In genomic region chr3:134199240-134199639, GRCh38 we compare ENCODE assay signal across 14 cellular contexts. TPM values are rescaled to one million over a fixed set of nuclear protein-coding genes. Genes with fewer than 3 reads are reported as not detected.
DNase-seq lines count a peak whose midpoint lies in the region; ATAC-seq and TF ChIP-seq lines count a peak whose summit lies in the region.
"Had no signal": no experiment of that assay in that cellular context is flagged by ENCODE, and none has a peak within 500 bp of the region (broad histone marks: within the 10 kb centered on the region; RNA-seq: fewer than 3 reads in every experiment).

No MANE protein-coding gene starts in this region.

- H3K4me2 ChIP-seq in GM23338 (no peak overlapping the region), mammary epithelial cell (ENCODE audit: insufficient read depth, low read depth, low read length) (peak overlapping the region; percentile 57), OCI-LY7 (ENCODE audit: low read length) (no peak overlapping the region)

- H3K9me3 ChIP-seq in mammary epithelial cell (replicated peaks; ENCODE audit: insufficient read depth, low read length) = peaks cover 4% of the 10 kb centered on the region
- H3K9me3 ChIP-seq in OCI-LY7 (ENCODE audit: low read length) = no peaks in the 10 kb centered on the region
- no peaks in the 10 kb centered on the region for H3K9me3 ChIP-seq in gastroesophageal sphincter

- H3K9me3 Mint-ChIP-seq in GM23338 = peaks cover 3% of the 10 kb centered on the region; the same call in 2 of the 3 replicates
- H3K9me3 Mint-ChIP-seq: CD8-positive, alpha-beta T cell had no signal

- H3K36me3 ChIP-seq in GM23338 (ENCODE audit: insufficient read depth) (peaks cover 18% of the 10 kb centered on the region; the same call in 1 of the 2 replicates), mammary epithelial cell (ENCODE audit: insufficient read depth, low read length) (peaks cover 10% of the 10 kb centered on the region), OCI-LY7 (ENCODE audit: insufficient read depth, low read length) (peaks cover 12% of the 10 kb centered on the region; the same call in 1 of the 2 replicates), gastroesophageal sphincter (peaks cover 5 to 72% of the 10 kb centered on the region in 2 donors)

- no peak for TF ChIP-seq EP300 in gastroesophageal sphincter (IDR thresholded peaks at IDR 0.05)

- BruUV-seq in mammary epithelial cell (replicated peaks; lab: Mats Ljungman, UMichigan) (no TSS peak), OCI-LY7 (replicated peaks; lab: Mats Ljungman, UMichigan) (no TSS peak)

- H3K79me2 ChIP-seq in GM23338 (replicated peaks; ENCODE audit: insufficient read depth) = peaks cover 5% of the 10 kb centered on the region; the same call in 1 of the 2 replicates
- H3K79me2 ChIP-seq in mammary epithelial cell (ENCODE audit: insufficient read depth, low read length) = peaks cover 70% of the 10 kb centered on the region
- no peaks in the 10 kb centered on the region for H3K79me2 ChIP-seq in OCI-LY7 (ENCODE audit: insufficient read depth, low read depth, low read length)

- no peaks in the 10 kb centered on the region for H3K9me2 ChIP-seq in GM23338 (ENCODE audit: insufficient read depth)
- no peaks in the 10 kb centered on the region for H3K9me2 ChIP-seq in OCI-LY7 (ENCODE audit: insufficient read depth, low read length)

- POLR2A ChIA-PET in OCI-LY7 (lab: Charles Lee) = no interaction called here

- H2AFZ ChIP-seq in GM23338 = no peak overlapping the region
- no peak overlapping the region for H2AFZ ChIP-seq in mammary epithelial cell (ENCODE audit: low read depth, low read length)
- no peak overlapping the region for H2AFZ ChIP-seq in OCI-LY7 (ENCODE audit: low read length)

- no peaks in the 10 kb centered on the region for H3K4me1 Mint-ChIP-seq in GM23338
- H3K4me1 Mint-ChIP-seq: CD14-positive monocyte had no signal

- H3K27ac ChIP-seq in GM23338 (ENCODE audit: low read depth) (0 out of 2 replicates have a peak overlapping the region, but pooled peaks have one; percentile 40), mammary epithelial cell (ENCODE audit: insufficient read depth, low read depth, low read length) (no peak overlapping the region), OCI-LY7 (ENCODE audit: low read depth, low read length, poor library complexity, severe bottlenecking) (no peak overlapping the region), gastroesophageal sphincter (no peak overlapping the region)
- H3K27ac ChIP-seq: 22Rv1 had no signal

- in situ Hi-C loops in mammary epithelial cell (cut with MboI; ENCODE audit: low sequenced_read_pairs in 2 of 2) = no loop called here

- peaks cover 56% of the 10 kb centered on the region for H3K36me3 Mint-ChIP-seq in GM23338 (ENCODE audit: low read depth)

- no peak for TF ChIP-seq POLR2A in gastroesophageal sphincter (IDR thresholded peaks at IDR 0.05)

- intact Hi-C loops in mammary epithelial cell (cut with micrococcal nuclease) = loop anchor here (5.0 kb wide), 1 partner anchor 173 kb away; the partner anchor contains the start of gene AMOTL2
- intact Hi-C loops in OCI-LY7 (cut with micrococcal nuclease; ENCODE audit: unreplicated experiment) = no loop called here

- peak; percentile 24 for DNase-seq in NCI-H82 (lab: John Stamatoyannopoulos, UW)
- DNase-seq in NCI-H82 treated with DMSO at 0.1 percent for 48 hours (lab: John Stamatoyannopoulos, UW; ENCODE audit: unreplicated experiment) = no peak
- no peak for DNase-seq in GM23338 (ENCODE audit: low spot score)
- DNase-seq in mammary epithelial cell = no peak
- peak; percentile 56 for DNase-seq in renal cortical epithelial cell (ENCODE audit: low read depth)
- DNase-seq in OCI-LY7 (ENCODE audit: low spot score) = no peak
- DNase-seq: CD8-positive, alpha-beta T cell; COR-L47; DND-41; GDM1 had no signal

- no peak overlapping the region for H3K27ac Mint-ChIP-seq in GM23338
- H3K27ac Mint-ChIP-seq: CD14-positive monocyte; CD8-positive, alpha-beta T cell had no signal

- CTCF ChIA-PET in mammary epithelial cell (lab: Charles Lee; ENCODE audit: low non-redundant PET) (interaction anchor here (0.7 kb wide), 1 partner anchor 14 kb away, joined by 3 read pairs; no protein-coding TSS in a partner anchor), OCI-LY7 (lab: Charles Lee; ENCODE audit: unreplicated experiment) (interaction anchor here (0.6 kb wide), 1 partner anchor 361 kb away, joined by 3 read pairs; no protein-coding TSS in a partner anchor)

- H3K27me3 Mint-ChIP-seq in GM23338 (ENCODE audit: insufficient read depth, low read depth, poor library complexity) = no peaks in the 10 kb centered on the region

- no peak for ATAC-seq in GM23338
- ATAC-seq in gastroesophageal sphincter = no peak
- ATAC-seq: CD8-positive, alpha-beta T cell; HCT116 had no signal

- no peaks in the 10 kb centered on the region for H3K27me3 ChIP-seq in GM23338 (ENCODE audit: insufficient read depth)
- H3K27me3 ChIP-seq in mammary epithelial cell (ENCODE audit: insufficient read depth, low read length) = no peaks in the 10 kb centered on the region
- H3K27me3 ChIP-seq in gastroesophageal sphincter = no peaks in the 10 kb centered on the region

- H3K4me3 Mint-ChIP-seq in GM23338 = no peak overlapping the region
- H3K4me3 Mint-ChIP-seq: CD14-positive monocyte; CD8-positive, alpha-beta T cell had no signal

- no peaks in the 10 kb centered on the region for H3F3A ChIP-seq in GM23338 (replicated peaks; ENCODE audit: low read depth)

- H3K4me3 ChIP-seq in GM23338 (no peak overlapping the region), mammary epithelial cell (replicated peaks in 1 of 3; ENCODE audit: insufficient read depth in 1 of 3, low read depth in 2 of 3, low read length in 3 of 3) (no peak overlapping the region), OCI-LY7 (ENCODE audit: low read depth, low read length, poor library complexity, severe bottlenecking) (no peak overlapping the region), gastroesophageal sphincter (no peak overlapping the region)

- no peak overlapping the region for H3K9ac ChIP-seq in mammary epithelial cell (ENCODE audit: insufficient read depth, low read length)

- TF ChIP-seq CTCF in GM23338 (conservative IDR thresholded peaks at IDR 0.05; ENCODE audit: low read depth in 2 of 2) (no peak), mammary epithelial cell (conservative IDR thresholded peaks at IDR 0.05 in 1 of 2, IDR thresholded peaks at IDR 0.05 in 1 of 2; ENCODE audit: extremely low read depth in 1 of 2, insufficient read depth in 1 of 2, low read depth in 1 of 2, low read length in 2 of 2) (no peak), OCI-LY7 (conservative IDR thresholded peaks at IDR 0.05; ENCODE audit: low read length) (no peak), gastroesophageal sphincter (IDR thresholded peaks at IDR 0.05) (no peak)

- H3K4me1 ChIP-seq in GM23338 (ENCODE audit: insufficient read depth) (no peaks in the 10 kb centered on the region), mammary epithelial cell (ENCODE audit: insufficient read depth, low read length) (peaks cover 55% of the 10 kb centered on the region), OCI-LY7 (ENCODE audit: insufficient read depth, low read length, poor library complexity, severe bottlenecking) (no peaks in the 10 kb centered on the region), gastroesophageal sphincter (no peaks in the 10 kb centered on the region)

- whole genome bisulfite sequencing in mammary epithelial cell (ENCODE audit: low coverage, missing lambda C conversion rate) = 79% methylated on average over 3 of the region's 3 CpGs
- 73 to 85% methylated on average over 3 of the region's 3 CpGs for WGBS in gastroesophageal sphincter (ENCODE audit: low coverage in 1 of 2), 2 donors

- dilution Hi-C loops in mammary epithelial cell (cut with HindIII; ENCODE audit: low sequenced_read_pairs) = no loop called here

- H4K20me1 ChIP-seq in GM23338 (replicated peaks; ENCODE audit: insufficient read depth) (0 out of 2 replicates have a peak, but pooled peaks cover 5% of the 10 kb centered on the region), mammary epithelial cell (ENCODE audit: insufficient read depth, low read length) (no peaks in the 10 kb centered on the region), OCI-LY7 (ENCODE audit: insufficient read depth, low read length) (no peaks in the 10 kb centered on the region)

TF ChIP-seq in GM23338, 12 proteins besides CTCF, POLR2A, EP300 and RAD21 (continues in another document):
- TF ChIP-seq, protein P1, sequence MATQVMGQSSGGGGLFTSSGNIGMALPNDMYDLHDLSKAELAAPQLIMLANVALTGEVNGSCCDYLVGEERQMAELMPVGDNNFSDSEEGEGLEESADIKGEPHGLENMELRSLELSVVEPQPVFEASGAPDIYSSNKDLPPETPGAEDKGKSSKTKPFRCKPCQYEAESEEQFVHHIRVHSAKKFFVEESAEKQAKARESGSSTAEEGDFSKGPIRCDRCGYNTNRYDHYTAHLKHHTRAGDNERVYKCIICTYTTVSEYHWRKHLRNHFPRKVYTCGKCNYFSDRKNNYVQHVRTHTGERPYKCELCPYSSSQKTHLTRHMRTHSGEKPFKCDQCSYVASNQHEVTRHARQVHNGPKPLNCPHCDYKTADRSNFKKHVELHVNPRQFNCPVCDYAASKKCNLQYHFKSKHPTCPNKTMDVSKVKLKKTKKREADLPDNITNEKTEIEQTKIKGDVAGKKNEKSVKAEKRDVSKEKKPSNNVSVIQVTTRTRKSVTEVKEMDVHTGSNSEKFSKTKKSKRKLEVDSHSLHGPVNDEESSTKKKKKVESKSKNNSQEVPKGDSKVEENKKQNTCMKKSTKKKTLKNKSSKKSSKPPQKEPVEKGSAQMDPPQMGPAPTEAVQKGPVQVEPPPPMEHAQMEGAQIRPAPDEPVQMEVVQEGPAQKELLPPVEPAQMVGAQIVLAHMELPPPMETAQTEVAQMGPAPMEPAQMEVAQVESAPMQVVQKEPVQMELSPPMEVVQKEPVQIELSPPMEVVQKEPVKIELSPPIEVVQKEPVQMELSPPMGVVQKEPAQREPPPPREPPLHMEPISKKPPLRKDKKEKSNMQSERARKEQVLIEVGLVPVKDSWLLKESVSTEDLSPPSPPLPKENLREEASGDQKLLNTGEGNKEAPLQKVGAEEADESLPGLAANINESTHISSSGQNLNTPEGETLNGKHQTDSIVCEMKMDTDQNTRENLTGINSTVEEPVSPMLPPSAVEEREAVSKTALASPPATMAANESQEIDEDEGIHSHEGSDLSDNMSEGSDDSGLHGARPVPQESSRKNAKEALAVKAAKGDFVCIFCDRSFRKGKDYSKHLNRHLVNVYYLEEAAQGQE (IDR thresholded peaks at IDR 0.05; ENCODE audit: unreplicated experiment) = no peak
- no peak for TF ChIP-seq ZNF114 (CRISPR knock-in tag; IDR thresholded peaks at IDR 0.05)
- no peak for TF ChIP-seq STAT1 (IDR thresholded peaks at IDR 0.05; ENCODE audit: unreplicated experiment)
- no peak for TF ChIP-seq EZH2 (IDR thresholded peaks at IDR 0.05; ENCODE audit: low read depth, unreplicated experiment)

RNA-seq across cellular contexts. Expression of gene RYK, which starts 51.4 kb away (rescaled TPM):
- 84.2 and 94.8 TPM in 2 replicates for total RNA-seq in GM23338 (2014; rRNA removed; shearing (Covaris generic))
- polyA plus RNA-seq in GM23338 (2016; fragmentation: Nextera tagmentation; extraction: Ambion mirVana) (24.9 and 31.4 TPM in 2 replicates), mammary epithelial cell (49.6 TPM)
- total RNA-seq in mammary epithelial cell (100 to 1,000 TPM in 1 of 2 donors, 10 to 100 TPM in 1; 76.3 to 171 TPM), renal cortical epithelial cell (87.2 and 139 TPM in 2 replicates), OCI-LY7 (2022) (22.5 and 25.5 TPM in 2 replicates), gastroesophageal sphincter (100 to 1,000 TPM in 3 of 4 donors, 10 to 100 TPM in 1; 92.7 to 133 (median 115) TPM)
- polyA minus RNA-seq in mammary epithelial cell = 117 TPM
- total RNA-seq in OCI-LY7 (2014; rRNA removed; shearing (Covaris generic)) = 24.8 and 25.0 TPM in 2 replicates

Comparison
In these comparisons a context has a peak if more than half of its experiments do, and no peak if none do; other contexts are left out.
1. DNase-seq: peak in NCI-H82 (single experiment) and renal cortical epithelial cell (single experiment); none in NCI-H82 treated with DMSO at 0.1 percent for 48 hours (single experiment), GM23338 (single experiment), mammary epithelial cell (single experiment) and OCI-LY7 (single experiment).